16 cellular contexts compared by ENCODE assay signal in genomic region chr3:131221731-131222130, GRCh38.
DNase-seq lines count a peak whose midpoint lies in the region; ATAC-seq and TF ChIP-seq lines count a peak whose summit lies in the region.
"Had no signal": no experiment of that assay in that cellular context is flagged by ENCODE, and none has a peak within 500 bp of the region (broad histone marks: within the 10 kb centered on the region; RNA-seq: fewer than 3 reads in every experiment).

No MANE protein-coding gene starts in this region.

- no peaks in the 10 kb centered on the region for H3K27me3 ChIP-seq in A673 (replicated peaks; ENCODE audit: insufficient read depth, low read depth, low read length, poor library complexity)
- H3K27me3 ChIP-seq: right atrium auricular region, tibial artery had no signal

- DNase-seq in A673 (ENCODE audit: low spot score) (peak; percentile 47), HCEC 1CT (peak; percentile 71), astrocyte of the spinal cord (ENCODE audit: low read depth, low spot score) (peak; percentile 92), iris pigment epithelial cell (ENCODE audit: low read depth) (peak; percentile 86), caudate nucleus (lab: John Stamatoyannopoulos, UW) (no peak)
- DNase-seq in activated CD4-positive, alpha-beta T cell treated with anti-CD3 and anti-CD28 coated beads for 4 hours = no peak
- no peak for DNase-seq in activated T-cell treated with anti-CD3 and anti-CD28 coated beads, Interleukin-2, amount 50 U/mL, for 4 hours
- no peak for DNase-seq in stimulated activated CD4-positive, alpha-beta T cell treated with anti-CD3 and anti-CD28 coated beads, Interleukin-4, amount 100 ng/mL, for 4 hours
- DNase-seq: effector CD8-positive, alpha-beta T cell; GF-D8; stimulated activated CD4-positive, alpha-beta T cell treated with anti-CD3 and anti-CD28 coated beads, Interleukin-4, amount 100 ng/mL, for 24 hours; tibial artery had no signal

- BruUV-seq in A673 (replicated peaks; lab: Mats Ljungman, UMichigan) = no TSS peak

- peaks cover 2% of the 10 kb centered on the region for H3K36me3 Mint-ChIP-seq in activated T-cell treated with anti-CD3 and anti-CD28 coated beads, Interleukin-2, amount 50 U/mL, for 4 hours (ENCODE audit: insufficient read depth)

- no peaks in the 10 kb centered on the region for H3K4me1 Mint-ChIP-seq in activated T-cell treated with anti-CD3 and anti-CD28 coated beads, Interleukin-2, amount 50 U/mL, for 4 hours (ENCODE audit: low read depth)

- ATAC-seq in activated T-cell treated with anti-CD3 and anti-CD28 coated beads, Interleukin-2, amount 50 U/mL, for 4 hours = no peak
- ATAC-seq: activated CD4-positive, CD25-positive, alpha-beta regulatory T cell treated with anti-CD3 and anti-CD28 coated beads, Interleukin-2, amount 50 U/mL, for 24 hours had no signal

- peaks cover 13% of the 10 kb centered on the region for H3K4me1 ChIP-seq in A673 (ENCODE audit: insufficient read depth, low read length, poor library complexity, severe bottlenecking)

- no peaks in the 10 kb centered on the region for H3K27me3 Mint-ChIP-seq in activated T-cell treated with anti-CD3 and anti-CD28 coated beads, Interleukin-2, amount 50 U/mL, for 4 hours (ENCODE audit: low read depth)

- no peaks in the 10 kb centered on the region for H3K9me3 ChIP-seq in A673 (ENCODE audit: low read depth, low read length, poor library complexity, severe bottlenecking)
- H3K9me3 ChIP-seq: right atrium auricular region, tibial artery had no signal

- no peaks in the 10 kb centered on the region for H3K36me3 ChIP-seq in A673 (ENCODE audit: insufficient read depth, low read length, poor library complexity, severe bottlenecking)
- H3K36me3 ChIP-seq: right atrium auricular region, tibial artery had no signal

- no peaks in the 10 kb centered on the region for H3K9me3 Mint-ChIP-seq in activated T-cell treated with anti-CD3 and anti-CD28 coated beads, Interleukin-2, amount 50 U/mL, for 4 hours
- H3K9me3 Mint-ChIP-seq: neural crest cell; T-helper 1 cell treated with Interleukin-12 subunit alpha and Interleukin-12 subunit beta and Interleukin-4 antibody, amounts not matched to agents 30 μg/mL and 1 μg/mL, for 36 hours had no signal

- POLR2A ChIA-PET in A673 (lab: Charles Lee; ENCODE audit: low non-redundant PET) = no interaction called here

- intact Hi-C loops in A673 (cut with micrococcal nuclease; ENCODE audit: unreplicated experiment) = no loop called here

- CTCF ChIA-PET in A673 (lab: Charles Lee) = no interaction called here

- TF ChIP-seq CTCF in A673 (conservative IDR thresholded peaks at IDR 0.05; ENCODE audit: low read depth, low read length) (no peak), astrocyte of the spinal cord (IDR thresholded peaks at IDR 0.05; ENCODE audit: low read depth, low read length) (no peak)

- no peak overlapping the region for H3K4me3 Mint-ChIP-seq in activated T-cell treated with anti-CD3 and anti-CD28 coated beads, Interleukin-2, amount 50 U/mL, for 4 hours
- H3K4me3 Mint-ChIP-seq: neural crest cell; T-helper 1 cell treated with Interleukin-12 subunit alpha and Interleukin-12 subunit beta and Interleukin-4 antibody, amounts not matched to agents 30 μg/mL and 1 μg/mL, for 36 hours had no signal

- H3K4me3 ChIP-seq in A673 (ENCODE audit: low read depth, low read length, poor library complexity, severe bottlenecking) (no peak overlapping the region), astrocyte of the spinal cord (ENCODE audit: low read depth, low read length) (no peak overlapping the region)
- H3K4me3 ChIP-seq: right atrium auricular region, tibial artery had no signal

- in situ Hi-C loops in astrocyte of the spinal cord (cut with HindIII; ENCODE audit: low sequenced_read_pairs) = no loop called here

- H3K27ac ChIP-seq in A673 (ENCODE audit: low read depth, low read length, poor library complexity, severe bottlenecking) (no peak overlapping the region), caudate nucleus (ENCODE audit: low read depth, low read length) (no peak overlapping the region)
- H3K27ac ChIP-seq: right atrium auricular region, tibial artery had no signal

Comparison
In these comparisons a context has a peak if more than half of its experiments do, and no peak if none do; other contexts are left out.
1. DNase-seq: peak in A673 (single experiment), HCEC 1CT (single experiment), astrocyte of the spinal cord (single experiment) and iris pigment epithelial cell (single experiment); none in caudate nucleus (0 of 61), activated CD4-positive, alpha-beta T cell treated with anti-CD3 and anti-CD28 coated beads for 4 hours (0 of 2), activated T-cell treated with anti-CD3 and anti-CD28 coated beads, Interleukin-2, amount 50 U/mL, for 4 hours (single experiment) and stimulated activated CD4-positive, alpha-beta T cell treated with anti-CD3 and anti-CD28 coated beads, Interleukin-4, amount 100 ng/mL, for 4 hours (0 of 2).